Comparison of ENCODE assay signal across 22 cellular contexts in the genomic region with DNA sequence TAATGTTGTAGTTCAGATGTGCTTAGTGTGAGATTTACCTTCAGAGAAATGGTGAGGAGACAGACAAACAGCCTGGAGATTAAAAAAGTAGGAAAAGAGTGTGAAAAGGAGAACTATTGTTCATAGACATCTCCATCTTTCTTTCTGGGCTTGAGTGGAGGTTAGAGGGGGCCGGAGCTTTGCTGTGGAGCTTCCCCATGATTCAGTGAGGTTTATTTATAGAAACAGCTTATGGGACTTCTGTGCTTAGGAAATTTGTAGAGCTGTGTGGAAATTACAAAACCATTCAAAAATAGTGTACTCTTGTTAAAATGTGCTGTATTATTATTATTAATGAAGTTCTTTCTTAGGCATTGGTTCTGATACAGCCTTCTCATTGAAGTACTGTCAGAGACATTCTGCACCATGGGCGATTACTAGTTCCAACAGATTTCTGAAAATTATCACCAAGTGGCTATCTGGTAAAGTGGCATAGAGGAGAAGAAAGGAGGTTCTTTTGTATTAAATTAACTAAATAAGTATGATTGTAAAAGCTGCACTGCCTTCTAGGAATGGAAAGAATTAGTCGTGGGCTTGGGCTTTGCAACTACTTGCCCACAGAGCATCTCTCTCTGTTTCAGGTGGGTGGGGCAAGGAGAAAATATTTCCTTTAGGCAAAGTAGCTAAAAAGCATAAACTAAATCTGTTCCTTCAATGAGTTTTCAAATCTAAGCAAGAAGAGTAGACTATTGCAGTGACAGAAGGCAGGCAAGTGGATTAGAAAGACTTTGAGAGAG. TPM values are rescaled to one million over a fixed set of nuclear protein-coding genes. Genes with fewer than 3 reads are reported as not detected.
"Had no signal": no experiment of that assay in that cellular context is flagged by ENCODE, and none has a peak within 500 bp of the region (broad histone marks: within the 10 kb centered on the region; RNA-seq: fewer than 3 reads in every experiment).

No MANE protein-coding gene starts in this region.

- H3K79me2 ChIP-seq: hepatocyte had no signal

- H3K27ac ChIP-seq: brain microvascular endothelial cell, hepatocyte, lower lobe of right lung, skin epidermis, stomach had no signal

- H3K4me2 ChIP-seq: hepatocyte had no signal

- H3K36me3 ChIP-seq: brain microvascular endothelial cell, lower lobe of right lung, stomach had no signal

- H3K4me1 ChIP-seq: lower lobe of right lung had no signal

- H3K27me3 ChIP-seq: brain microvascular endothelial cell, hepatocyte, stomach had no signal

- H2AFZ ChIP-seq: hepatocyte had no signal

- H3K4me3 ChIP-seq: hepatocyte, lower lobe of right lung, skin epidermis, stomach had no signal

- DNase-seq: activated CD4-positive, alpha-beta T cell treated with anti-CD3 and anti-CD28 coated beads, Interleukin-2, amount 50 U/mL, for 4 hours; activated CD4-positive, CD25-positive, alpha-beta regulatory T cell treated with anti-CD3 and anti-CD28 coated beads, Interleukin-2, amount 50 U/mL, for 72 hours; activated gamma-delta T cell treated with Interleukin-2 at 50 U/mL for 16 hours; activated T-cell treated with anti-CD3 and anti-CD28 coated beads for 4 hours; brain microvascular endothelial cell; cortex of kidney; effector CD4-positive, alpha-beta T cell; islet precursor cell; lower lobe of right lung; midbrain; occipital lobe; stimulated activated CD4-positive, alpha-beta T cell treated with anti-CD3 and anti-CD28 coated beads, Interleukin-15, amount 100 ng/mL, for 24 hours; stimulated activated CD4-positive, alpha-beta T cell treated with anti-CD3 and anti-CD28 coated beads, Interleukin-2, amount 100 ng/mL, for 48 hours; stomach had no signal

- ATAC-seq: esophagus mucosa, lower lobe of right lung had no signal

- H3K9me3 ChIP-seq: lower lobe of right lung, stomach had no signal

RNA-seq across cellular contexts. Expression of a gene that starts 24.4 kb away (rescaled TPM):
- total RNA-seq: activated naive CD4-positive, alpha-beta T cell treated with anti-CD3 and anti-CD28 coated beads, Interleukin-2, amount 50 U/mL, for 72 hours; activated T-helper 1 cell treated with anti-CD3 and anti-CD28 coated beads, Interleukin-12 subunit alpha, Interleukin-12 subunit beta, Interleukin-2, Interleukin-4 antibody, amounts not matched to agents 30 ng/mL and 10 ng/mL and 1 ng/mL, durations not matched to agents 14 hours and 24 hours and 36 hours; esophagus mucosa; hepatocyte; lower lobe of right lung; occipital lobe; posterior vena cava; stomach; temporal lobe had no signal
- polyA plus RNA-seq: hepatocyte, neural cell, stomach had no signal

RNA-seq across cellular contexts. Expression of a gene that starts 44.0 kb away (rescaled TPM):
- total RNA-seq: activated naive CD4-positive, alpha-beta T cell treated with anti-CD3 and anti-CD28 coated beads, Interleukin-2, amount 50 U/mL, for 72 hours; activated T-helper 1 cell treated with anti-CD3 and anti-CD28 coated beads, Interleukin-12 subunit alpha, Interleukin-12 subunit beta, Interleukin-2, Interleukin-4 antibody, amounts not matched to agents 30 ng/mL and 10 ng/mL and 1 ng/mL, durations not matched to agents 14 hours and 24 hours and 36 hours; esophagus mucosa; hepatocyte; lower lobe of right lung; occipital lobe; posterior vena cava had no signal
- polyA plus RNA-seq: hepatocyte, neural cell, stomach had no signal
